ENCODE assay signal across 16 cellular contexts in genomic region chr6:149867876-149868640, GRCh38. TPM values are rescaled to one million over a fixed set of nuclear protein-coding genes. Genes with fewer than 3 reads are reported as not detected.
DNase-seq lines count a peak whose midpoint lies in the region; ATAC-seq and TF ChIP-seq lines count a peak whose summit lies in the region.
"Had no signal": no experiment of that assay in that cellular context is flagged by ENCODE, and none has a peak within 500 bp of the region (broad histone marks: within the 10 kb centered on the region; RNA-seq: fewer than 3 reads in every experiment).

No MANE protein-coding gene starts in this region.

- H3K9me2 ChIP-seq in GM23248 (ENCODE audit: insufficient read depth) = no peaks in the 10 kb centered on the region

- in situ Hi-C loops in GM23248 (cut with MboI) (no loop called here), T47D (cut with HindIII; ENCODE audit: low pct_unique_long_range_greater_than_20kb, low sequenced_read_pairs) (no loop called here)

- TF ChIP-seq CTCF in NB4 (IDR thresholded peaks at IDR 0.05; ENCODE audit: low read depth, low read length) (no peak), right lobe of liver (IDR thresholded peaks at IDR 0.05) (no peak)

- no peaks in the 10 kb centered on the region for H3K79me2 ChIP-seq in GM23248 (ENCODE audit: insufficient read depth)

- peak; percentile 73 for DNase-seq in GM23248
- peak; percentile 12 for DNase-seq in NB4 (ENCODE audit: low read depth)
- peak; percentile 41 to 80 for DNase-seq in T47D (ENCODE audit: low read depth in 1 of 2, low spot score in 1 of 2)
- peak in 1 of 3 donors; percentile 50 for DNase-seq in right lobe of liver
- no peak for DNase-seq in NCI-H345 (lab: John Stamatoyannopoulos, UW)
- DNase-seq: activated CD8-positive, alpha-beta memory T cell treated with anti-CD3 and anti-CD28 coated beads, Interleukin-2, amount 50 U/mL, for 48 hours; activated naive CD8-positive, alpha-beta T cell treated with anti-CD3 and anti-CD28 coated beads, Interleukin-2, amount 10 ng/mL, durations not matched to agents 7 days and 5 days; NCI-H1048; NCI-H524; SHP77 treated with DMSO at 0.1 percent for 48 hours; small intestine; WERI-Rb-1 had no signal

- H3K4me3 ChIP-seq in GM23248 (no peak overlapping the region), NB4 (ENCODE audit: low read depth, low read length) (no peak overlapping the region), right lobe of liver (no peak overlapping the region)

- intact Hi-C loops in right lobe of liver (cut with DNase I) = no loop called here

- H3K4me1 ChIP-seq in GM23248 (ENCODE audit: insufficient read depth) (peaks cover 15% of the 10 kb centered on the region), right lobe of liver (peaks cover 0 to 16% (median 0%) of the 10 kb centered on the region in 4 donors)

- H3K4me2 ChIP-seq in GM23248 (ENCODE audit: unreplicated experiment) = no peak overlapping the region

- H3K36me3 ChIP-seq in GM23248 (ENCODE audit: low read depth) (no peaks in the 10 kb centered on the region), right lobe of liver (no peaks in the 10 kb centered on the region)
- H3K36me3 ChIP-seq: WERI-Rb-1 had no signal

- H3K9me3 ChIP-seq in GM23248 (ENCODE audit: low read depth) (no peaks in the 10 kb centered on the region), right lobe of liver (no peaks in the 10 kb centered on the region)

- no peak overlapping the region for H2AFZ ChIP-seq in GM23248

- no peaks in the 10 kb centered on the region for H4K20me1 ChIP-seq in GM23248 (ENCODE audit: insufficient read depth)

- TF ChIP-seq POLR2A in NB4 (IDR thresholded peaks at IDR 0.05; ENCODE audit: extremely low read depth, insufficient read length) (no peak), right lobe of liver (IDR thresholded peaks at IDR 0.05) (no peak)

- no peak overlapping the region for H3K9ac ChIP-seq in GM23248

- peak in 3 of 4 donors; percentile 2 to 47 (median 6) for ATAC-seq in right lobe of liver
- ATAC-seq in GM18861 (IDR thresholded peaks at IDR 0.05; ENCODE audit: unreplicated experiment) = no peak
- ATAC-seq in HG02885 (IDR thresholded peaks at IDR 0.05; ENCODE audit: poor library complexity, unreplicated experiment) = no peak
- ATAC-seq in GM19324 (IDR thresholded peaks at IDR 0.05; ENCODE audit: low FRiP score, unreplicated experiment) = no peak

- H3K27me3 ChIP-seq in GM23248 (replicated peaks; ENCODE audit: insufficient read depth) (no peaks in the 10 kb centered on the region), right lobe of liver (no peaks in the 10 kb centered on the region)

- WGBS in GM23248 (ENCODE audit: low coverage in 1 of 2, low lambda C conversion rate in 2 of 2, missing lambda C conversion rate in 2 of 2), 2 experiments = 44 to 58% methylated on average over 4 of the region's 4 CpGs
- 45% methylated on average over 4 of the region's 4 CpGs for WGBS in right lobe of liver (ENCODE audit: insufficient coverage, low coverage, low lambda C conversion rate, missing lambda C conversion rate)

- H3K27ac ChIP-seq in GM23248 (peak overlapping the region; percentile 60), right lobe of liver (no peak overlapping the region)
- H3K27ac ChIP-seq: WERI-Rb-1 had no signal

- H3F3A ChIP-seq in GM23248 (ENCODE audit: insufficient read depth) = peaks cover 14% of the 10 kb centered on the region

RNA-seq across cellular contexts. Expression of gene LRP11, which starts 3.9 kb away (rescaled TPM):
- 108 and 168 TPM in 2 replicates for total RNA-seq in GM23248 (2014; rRNA removed; shearing (Covaris generic))
- 44.9 and 50.3 TPM in 2 replicates for polyA plus RNA-seq in GM23248 (2016; fragmentation: Nextera tagmentation; extraction: Ambion mirVana)
- 10 to 100 TPM in 1 of 6 experiments, 1 to 10 TPM in 5; 6.8 to 11.1 (median 9.3) TPM for total RNA-seq in right lobe of liver

RNA-seq across cellular contexts. Expression of gene RAET1E, which starts 29.9 kb away (rescaled TPM):
- total RNA-seq in GM23248 (2014; rRNA removed; shearing (Covaris generic)) = 8.6 and 10.4 TPM in 2 replicates
- polyA plus RNA-seq in GM23248 (2016; fragmentation: Nextera tagmentation; extraction: Ambion mirVana) = 8.1 and 8.8 TPM in 2 replicates
- not detected for total RNA-seq in right lobe of liver
- total RNA-seq: activated naive CD8-positive, alpha-beta T cell treated with anti-CD3 and anti-CD28 coated beads, Interleukin-2, amount 10 ng/mL, durations not matched to agents 7 days and 5 days had no signal
- polyA plus RNA-seq: CD14-positive monocyte had no signal

RNA-seq across cellular contexts. Expression of gene RAET1G, which starts 54.9 kb away (rescaled TPM):
- 5.2 and 8.9 TPM in 2 replicates for total RNA-seq in GM23248 (2014; rRNA removed; shearing (Covaris generic))
- 15.5 and 15.8 TPM in 2 replicates for polyA plus RNA-seq in GM23248 (2016; fragmentation: Nextera tagmentation; extraction: Ambion mirVana)
- not detected for total RNA-seq in right lobe of liver
- total RNA-seq: activated naive CD8-positive, alpha-beta T cell treated with anti-CD3 and anti-CD28 coated beads, Interleukin-2, amount 10 ng/mL, durations not matched to agents 7 days and 5 days had no signal
- polyA plus RNA-seq: CD14-positive monocyte had no signal

Comparison
In these comparisons a context has a peak if more than half of its experiments do, and no peak if none do; other contexts are left out.
1. ATAC-seq: peak in right lobe of liver (3 of 4); none in GM18861 (single experiment), HG02885 (single experiment) and GM19324 (single experiment).